ENCODE assay signal across 14 cellular contexts in the genomic region with DNA sequence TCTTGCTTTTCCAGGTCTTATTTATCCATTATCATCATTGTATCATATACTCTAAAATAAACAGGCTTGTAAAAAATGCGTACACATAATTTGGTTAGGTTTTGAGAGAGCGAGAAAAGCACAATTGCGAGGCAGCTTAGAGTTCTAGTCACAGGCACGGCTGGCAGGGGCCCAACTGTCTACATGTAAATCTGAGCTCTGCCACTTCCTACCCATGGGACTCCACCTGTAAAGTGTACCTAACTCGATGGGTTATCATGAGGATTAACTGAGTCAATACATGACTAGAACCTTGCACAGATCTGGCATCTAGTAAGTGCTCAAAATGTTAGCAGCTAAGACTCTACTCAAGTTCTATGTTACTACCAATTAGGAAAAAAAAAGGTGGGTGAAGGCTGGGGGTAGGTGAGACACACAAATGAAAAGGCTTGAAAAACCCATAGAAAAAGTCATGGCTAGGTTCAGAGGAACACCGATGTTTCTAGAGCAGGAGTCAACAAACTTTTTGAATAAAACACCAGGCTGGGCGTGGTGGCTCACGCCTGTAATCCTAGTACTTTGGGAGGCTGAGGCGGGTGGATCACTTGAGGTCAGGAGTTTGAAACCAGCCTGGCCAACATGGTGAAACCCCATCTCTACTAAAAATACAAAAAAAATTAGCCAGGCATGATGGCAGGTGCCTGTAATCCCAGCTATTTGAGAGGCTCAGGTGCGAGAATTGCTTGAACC.
DNase-seq lines count a peak whose midpoint lies in the region; ATAC-seq lines count a peak whose summit lies in the region.
"Had no signal": no experiment of that assay in that cellular context is flagged by ENCODE, and none has a peak within 500 bp of the region (broad histone marks: within the 10 kb centered on the region; RNA-seq: fewer than 3 reads in every experiment).

No MANE protein-coding gene starts in this region.

- ATAC-seq in HG03432 (IDR thresholded peaks at IDR 0.05; ENCODE audit: unreplicated experiment) (peak; percentile 43), HG03159 (IDR thresholded peaks at IDR 0.05; ENCODE audit: unreplicated experiment) (no peak)
- ATAC-seq in central memory CD8-positive, alpha-beta T cell (replicated peaks; ENCODE audit: extremely low read depth, poor library complexity, severe bottlenecking), result peak; percentile 41
- ATAC-seq in stimulated activated memory B cell treated with anti-CD40 and anti-IgM and Interleukin-4, amounts not matched to agents 10 μg/mL and 1 μg/mL and 100 μg/mL, for 72 hours, result peak; percentile 75
- ATAC-seq: body of pancreas had no signal

- peaks cover 22% of the 10 kb centered on the region for H3K36me3 ChIP-seq in HAP-1 (replicated peaks)

- no peaks in the 10 kb centered on the region for H3K4me1 ChIP-seq in HAP-1
- H3K4me1 ChIP-seq: body of pancreas had no signal

- no peaks in the 10 kb centered on the region for H3K9me3 ChIP-seq in HAP-1
- H3K9me3 ChIP-seq: body of pancreas had no signal

- peak overlapping the region; percentile 94 for H3K27ac Mint-ChIP-seq in central memory CD8-positive, alpha-beta T cell (ENCODE audit: low read depth)
- peak overlapping the region; percentile 87 for H3K27ac Mint-ChIP-seq in stimulated activated memory B cell treated with anti-CD40 and anti-IgM and Interleukin-4, amounts not matched to agents 10 μg/mL and 1 μg/mL and 100 μg/mL, for 72 hours

- H3K27me3 Mint-ChIP-seq in central memory CD8-positive, alpha-beta T cell, result no peaks in the 10 kb centered on the region
- no peaks in the 10 kb centered on the region for H3K27me3 Mint-ChIP-seq in stimulated activated memory B cell treated with anti-CD40 and anti-IgM and Interleukin-4, amounts not matched to agents 10 μg/mL and 1 μg/mL and 100 μg/mL, for 72 hours

- peak; percentile 56 to 60 for DNase-seq in activated CD4-positive, alpha-beta T cell treated with anti-CD3 and anti-CD28 coated beads, Interleukin-2, amount 50 U/mL, for 4 hours
- DNase-seq in central memory CD8-positive, alpha-beta T cell (ENCODE audit: low spot score in 2 of 2), result no peak
- DNase-seq in SIG-M5 (lab: John Stamatoyannopoulos, UW), result no peak
- DNase-seq in HAP-1 (ENCODE audit: low spot score in 2 of 2), result no peak
- no peak for DNase-seq in HUDEP-2 (lab: John Stamatoyannopoulos, UW; ENCODE audit: unreplicated experiment in 76 of 76)
- DNase-seq: DMS53, HCEC 1CT, immature natural killer cell, NCI-H1105 had no signal

- H3K4me1 Mint-ChIP-seq in central memory CD8-positive, alpha-beta T cell, result peaks cover 72% of the 10 kb centered on the region
- peaks cover 69% of the 10 kb centered on the region for H3K4me1 Mint-ChIP-seq in stimulated activated memory B cell treated with anti-CD40 and anti-IgM and Interleukin-4, amounts not matched to agents 10 μg/mL and 1 μg/mL and 100 μg/mL, for 72 hours
- H3K4me1 Mint-ChIP-seq: neural crest cell had no signal

- H3K9me3 Mint-ChIP-seq in central memory CD8-positive, alpha-beta T cell, result no peaks in the 10 kb centered on the region
- H3K9me3 Mint-ChIP-seq in stimulated activated memory B cell treated with anti-CD40 and anti-IgM and Interleukin-4, amounts not matched to agents 10 μg/mL and 1 μg/mL and 100 μg/mL, for 72 hours, result no peaks in the 10 kb centered on the region
- H3K9me3 Mint-ChIP-seq: immature natural killer cell, neural crest cell had no signal

- H3K4me3 Mint-ChIP-seq in central memory CD8-positive, alpha-beta T cell, result peak overlapping the region; percentile 55
- H3K4me3 Mint-ChIP-seq in stimulated activated memory B cell treated with anti-CD40 and anti-IgM and Interleukin-4, amounts not matched to agents 10 μg/mL and 1 μg/mL and 100 μg/mL, for 72 hours, result peak overlapping the region; percentile 28
- H3K4me3 Mint-ChIP-seq: immature natural killer cell, neural crest cell had no signal

- H3K36me3 Mint-ChIP-seq in central memory CD8-positive, alpha-beta T cell (ENCODE audit: insufficient read depth), result peaks cover 19% of the 10 kb centered on the region
- H3K36me3 Mint-ChIP-seq in stimulated activated memory B cell treated with anti-CD40 and anti-IgM and Interleukin-4, amounts not matched to agents 10 μg/mL and 1 μg/mL and 100 μg/mL, for 72 hours, result peaks cover 56% of the 10 kb centered on the region

- no peak overlapping the region for H3K4me3 ChIP-seq in HAP-1
- H3K4me3 ChIP-seq: body of pancreas had no signal

- H3K27me3 ChIP-seq in HAP-1 (ENCODE audit: low read depth), result no peaks in the 10 kb centered on the region
- H3K27me3 ChIP-seq: body of pancreas had no signal

- in situ Hi-C loops in HAP-1 (cut with MboI; ENCODE audit: low sequenced_read_pairs), result no loop called here

Comparison
In these comparisons a context has a peak if more than half of its experiments do, and no peak if none do; other contexts are left out.
1. DNase-seq: peak in activated CD4-positive, alpha-beta T cell treated with anti-CD3 and anti-CD28 coated beads, Interleukin-2, amount 50 U/mL, for 4 hours (2 of 2); none in central memory CD8-positive, alpha-beta T cell (0 of 2), SIG-M5 (single experiment), HAP-1 (0 of 2) and HUDEP-2 (0 of 76).